ENCODE assay signal across 11 cellular contexts in the genomic region with DNA sequence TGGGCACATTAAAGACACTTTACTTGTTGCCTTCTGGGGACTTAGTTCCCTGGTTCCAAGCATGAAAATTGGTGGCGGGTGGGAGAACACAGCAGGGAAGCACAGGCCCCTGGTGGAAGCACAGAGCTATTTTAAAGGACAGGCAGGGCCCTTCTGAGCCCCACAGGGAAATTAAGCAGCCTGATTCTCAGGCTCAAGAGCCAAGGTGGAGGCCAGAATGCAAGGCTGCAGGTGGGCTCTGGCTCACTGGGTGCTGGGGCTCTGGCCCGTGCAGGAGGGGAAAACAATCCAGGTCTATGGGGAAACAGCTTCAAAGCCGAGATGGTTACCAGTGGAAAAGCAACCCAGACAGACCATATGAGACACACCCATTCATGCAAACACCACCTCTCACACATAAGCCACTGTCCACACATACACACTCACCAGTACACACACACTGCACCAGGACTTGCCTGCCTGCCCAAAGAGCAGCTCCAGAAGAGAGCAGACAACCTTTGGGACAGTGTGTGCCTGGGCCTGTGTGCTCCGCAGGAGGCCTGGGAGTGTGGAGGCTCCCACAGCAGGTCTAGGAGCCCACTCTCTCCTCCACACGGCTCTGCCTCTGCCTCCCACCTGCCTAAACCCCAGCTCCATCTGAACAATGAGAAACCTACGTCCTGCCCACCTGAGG. TPM values are rescaled to one million over a fixed set of nuclear protein-coding genes. Genes with fewer than 3 reads are reported as not detected.
DNase-seq lines count a peak whose midpoint lies in the region; ATAC-seq and TF ChIP-seq lines count a peak whose summit lies in the region.
"Had no signal": no experiment of that assay in that cellular context is flagged by ENCODE, and none has a peak within 500 bp of the region (broad histone marks: within the 10 kb centered on the region; RNA-seq: fewer than 3 reads in every experiment).

No MANE protein-coding gene starts in this region.

- no peak for TF ChIP-seq POLR2A in heart left ventricle (IDR thresholded peaks at IDR 0.05)

- H3K4me3 ChIP-seq in heart left ventricle (peak overlapping the region in 6 of 12 donors; percentile 17 to 46 (median 28)), mucosa of stomach (ENCODE audit: low read length) (no peak overlapping the region)
- H3K4me3 ChIP-seq: right lobe of liver had no signal

- H3K27ac ChIP-seq in heart left ventricle = peak overlapping the region in 11 of 12 donors; percentile 71 to 92 (median 84)

- H3K9me3 ChIP-seq in heart left ventricle (no peaks in the 10 kb centered on the region), mucosa of stomach (ENCODE audit: control insufficient read depth, low read length) (no peaks in the 10 kb centered on the region)
- H3K9me3 ChIP-seq: right lobe of liver had no signal

- H3K36me3 Mint-ChIP-seq in activated naive CD8-positive, alpha-beta T cell treated with anti-CD3 and anti-CD28 coated beads, Interleukin-2, amount 10 ng/mL, durations not matched to agents 7 days and 5 days = peaks cover 4% of the 10 kb centered on the region

- ATAC-seq in heart left ventricle = no peak
- no peak for ATAC-seq in left ventricle myocardium superior
- no peak for ATAC-seq in activated naive CD8-positive, alpha-beta T cell treated with anti-CD3 and anti-CD28 coated beads, Interleukin-2, amount 10 ng/mL, durations not matched to agents 7 days and 5 days (ENCODE audit: low read depth)
- ATAC-seq in HG02884 (IDR thresholded peaks at IDR 0.05; ENCODE audit: unreplicated experiment) = no peak
- ATAC-seq in HG03045 (IDR thresholded peaks at IDR 0.05; ENCODE audit: unreplicated experiment) = no peak
- no peak for ATAC-seq in GM21786 (IDR thresholded peaks at IDR 0.05; ENCODE audit: unreplicated experiment)
- ATAC-seq: right lobe of liver had no signal

- no peaks in the 10 kb centered on the region for H3K9me3 Mint-ChIP-seq in activated naive CD8-positive, alpha-beta T cell treated with anti-CD3 and anti-CD28 coated beads, Interleukin-2, amount 10 ng/mL, durations not matched to agents 7 days and 5 days

- peaks cover 28% of the 10 kb centered on the region for H3K4me1 Mint-ChIP-seq in activated naive CD8-positive, alpha-beta T cell treated with anti-CD3 and anti-CD28 coated beads, Interleukin-2, amount 10 ng/mL, durations not matched to agents 7 days and 5 days

- H3K27me3 Mint-ChIP-seq in activated naive CD8-positive, alpha-beta T cell treated with anti-CD3 and anti-CD28 coated beads, Interleukin-2, amount 10 ng/mL, durations not matched to agents 7 days and 5 days = no peaks in the 10 kb centered on the region

- H3K4me1 ChIP-seq in heart left ventricle (peaks cover 10 to 91% (median 66%) of the 10 kb centered on the region in 12 donors), mucosa of stomach (ENCODE audit: control insufficient read depth, insufficient read depth, low read length) (peaks cover 32% of the 10 kb centered on the region)
- H3K4me1 ChIP-seq: right lobe of liver had no signal

- 74 to 82% (median 80%) methylated on average over 6 of the region's 6 CpGs for WGBS in heart left ventricle, 4 donors

- intact Hi-C loops in heart left ventricle (cut with DNase I) = loop anchor here in 3 of 10 donors (5.0 to 10.0 kb wide), 3 partner anchors 63 to 80 kb away; partner anchors contain the start of genes FRS3 (in 1 of the 3), PRICKLE4 (in 1 of the 3) and TOMM6 (in 1 of the 3)
- intact Hi-C loops in left ventricle myocardium superior (cut with micrococcal nuclease) = no loop called here

- H3K27me3 ChIP-seq in heart left ventricle (no peaks in the 10 kb centered on the region), mucosa of stomach (ENCODE audit: control insufficient read depth, insufficient read depth, low read length) (no peaks in the 10 kb centered on the region)
- H3K27me3 ChIP-seq: right lobe of liver had no signal

- peak overlapping the region; percentile 31 for H3K27ac Mint-ChIP-seq in activated naive CD8-positive, alpha-beta T cell treated with anti-CD3 and anti-CD28 coated beads, Interleukin-2, amount 10 ng/mL, durations not matched to agents 7 days and 5 days

- no peak overlapping the region for H3K4me3 Mint-ChIP-seq in activated naive CD8-positive, alpha-beta T cell treated with anti-CD3 and anti-CD28 coated beads, Interleukin-2, amount 10 ng/mL, durations not matched to agents 7 days and 5 days

- DNase-seq in heart left ventricle (peak in 1 of 5 donors; percentile 55), left ventricle myocardium superior (no peak)
- DNase-seq in activated naive CD8-positive, alpha-beta T cell treated with anti-CD3 and anti-CD28 coated beads, Interleukin-2, amount 10 ng/mL, durations not matched to agents 7 days and 5 days = no peak
- DNase-seq in NK-92 treated with Interleukin-12 subunit alpha and Interleukin-12 subunit beta, amount 100 ng/mL, for 24 hours (lab: John Stamatoyannopoulos, UW) = no peak
- DNase-seq: foreskin fibroblast had no signal

- H3K36me3 ChIP-seq in heart left ventricle (peaks cover 0 to 7% (median 0%) of the 10 kb centered on the region in 9 donors), mucosa of stomach (ENCODE audit: control insufficient read depth, insufficient read depth, low read length) (no peaks in the 10 kb centered on the region)
- H3K36me3 ChIP-seq: right lobe of liver had no signal

- POLR2A ChIA-PET in activated naive CD8-positive, alpha-beta T cell treated with anti-CD3 and anti-CD28 coated beads, Interleukin-2, amount 10 ng/mL, durations not matched to agents 7 days and 5 days (lab: Charles Lee) = interaction anchor here (1.2 to 3.2 kb wide), 2 partner anchors 11 to 29 kb away, joined by 5 to 17 read pairs; no protein-coding TSS in a partner anchor

- peak overlapping the region; percentile 30 for H3K9ac ChIP-seq in mucosa of stomach (ENCODE audit: low read length)

- no peak for TF ChIP-seq CTCF in heart left ventricle (IDR thresholded peaks at IDR 0.05)

RNA-seq across cellular contexts. Expression of gene TFEB, which starts 30.6 kb away (rescaled TPM):
- total RNA-seq in heart left ventricle (10 to 100 TPM; 26.2 to 47.2 (median 41.1) TPM), left ventricle myocardium superior (50.9 TPM)
- 10 to 100 TPM; 37.7 to 40.1 TPM for polyA plus RNA-seq in heart left ventricle
- total RNA-seq in activated naive CD8-positive, alpha-beta T cell treated with anti-CD3 and anti-CD28 coated beads, Interleukin-2, amount 10 ng/mL, durations not matched to agents 7 days and 5 days = 10 to 100 TPM; 17.6 TPM

RNA-seq across cellular contexts. Expression of gene PGC, which starts 42.4 kb away (rescaled TPM):
- not detected for total RNA-seq in heart left ventricle
- 1 to 10 TPM in 1 of 2 donors, not detected in 1; 1.1 TPM for polyA plus RNA-seq in heart left ventricle
- total RNA-seq in left ventricle myocardium superior = not detected
- total RNA-seq in activated naive CD8-positive, alpha-beta T cell treated with anti-CD3 and anti-CD28 coated beads, Interleukin-2, amount 10 ng/mL, durations not matched to agents 7 days and 5 days = not detected
- total RNA-seq: liver had no signal
